In genomic region chr20:9969626-9970025, GRCh38 we compare ENCODE assay signal across 23 cellular contexts.
"Had no signal": no experiment of that assay in that cellular context is flagged by ENCODE, and none has a peak within 500 bp of the region (broad histone marks: within the 10 kb centered on the region; RNA-seq: fewer than 3 reads in every experiment).

No MANE protein-coding gene starts in this region.

- H3K36me3 ChIP-seq: colonic mucosa, esophagus muscularis mucosa, gastrocnemius medialis, heart right ventricle, left lung, lower lobe of right lung had no signal

- FAIRE-seq: endometrium, islet of Langerhans, keratinocyte had no signal

- H3K27ac ChIP-seq: colonic mucosa, esophagus muscularis mucosa, gastrocnemius medialis, heart right ventricle, left lung, lower lobe of right lung had no signal

- H3K4me1 ChIP-seq: colonic mucosa, esophagus muscularis mucosa, gastrocnemius medialis, heart right ventricle, left lung, lower lobe of right lung had no signal

- DNase-seq: colonic mucosa; cortex of kidney; effector CD8-positive, alpha-beta T cell; effector memory CD8-positive, alpha-beta T cell; endodermal cell; foreskin fibroblast; foreskin melanocyte; gastrocnemius medialis; glutamatergic neuron; head of caudate nucleus; heart right ventricle; hippocampal formation; left cardiac atrium; left lung; left ventricle myocardium superior; lower lobe of right lung; mesendoderm; midbrain; naive thymus-derived CD4-positive, alpha-beta T cell had no signal

- ATAC-seq: effector memory CD8-positive, alpha-beta T cell; gastrocnemius medialis; heart right ventricle; left cardiac atrium; left lung; left ventricle myocardium superior; lower lobe of right lung; naive thymus-derived CD4-positive, alpha-beta T cell had no signal

- H3K27me3 ChIP-seq: colonic mucosa, gastrocnemius medialis had no signal

- H3K9me3 ChIP-seq: colonic mucosa, esophagus muscularis mucosa, gastrocnemius medialis, heart right ventricle, left lung, lower lobe of right lung had no signal

- H3K4me3 ChIP-seq: colonic mucosa, esophagus muscularis mucosa, gastrocnemius medialis, heart right ventricle, left lung, lower lobe of right lung had no signal
